Comparison of ENCODE assay signal across 8 cellular contexts in the genomic region with DNA sequence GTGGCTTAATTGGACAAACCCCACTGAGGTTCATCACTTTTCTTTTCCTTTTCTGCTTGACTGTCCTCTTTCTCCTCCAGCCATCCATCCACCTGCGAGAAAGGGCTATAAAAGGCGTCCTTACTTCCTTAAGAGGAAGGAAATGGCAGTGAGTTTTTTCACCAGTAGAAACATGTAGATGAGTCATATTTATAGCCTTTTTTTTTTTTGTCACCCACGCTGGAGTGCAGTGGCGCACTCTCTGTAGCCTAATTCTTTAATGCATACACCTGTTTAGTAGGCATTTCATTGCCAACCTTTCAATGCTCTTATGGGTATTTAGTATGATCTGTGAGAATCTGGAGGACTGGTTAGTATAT. TPM values are rescaled to one million over a fixed set of nuclear protein-coding genes. Genes with fewer than 3 reads are reported as not detected.
DNase-seq lines count a peak whose midpoint lies in the region; ATAC-seq lines count a peak whose summit lies in the region.

No MANE protein-coding gene starts in this region.

- intact Hi-C loops in activated CD4-positive, alpha-beta memory T cell treated with anti-CD3 and anti-CD28 coated beads for 36 hours (cut with micrococcal nuclease) = loop anchor here (1.0 kb wide), 3 partner anchors 16 to 66 kb away; no protein-coding TSS in a partner anchor

- peaks cover 6% of the 10 kb centered on the region for H3K9me3 Mint-ChIP-seq in activated CD4-positive, alpha-beta memory T cell treated with anti-CD3 and anti-CD28 coated beads for 36 hours
- H3K9me3 Mint-ChIP-seq in naive thymus-derived CD8-positive, alpha-beta T cell = peaks cover 0 to 6% (median 4%) of the 10 kb centered on the region in 9 donors

- DNase-seq in activated CD4-positive, alpha-beta memory T cell treated with anti-CD3 and anti-CD28 coated beads for 36 hours = peak; percentile 29
- DNase-seq in naive thymus-derived CD8-positive, alpha-beta T cell = peak in 3 of 10 donors; percentile 29 to 35 (median 31)
- DNase-seq in dedifferentiated amniotic fluid mesenchymal stem cell (ENCODE audit: extremely low spot score) = no peak
- no peak for DNase-seq in NCI-H2107 treated with DMSO at 0.1 percent for 48 hours (lab: John Stamatoyannopoulos, UW; ENCODE audit: unreplicated experiment)
- no peak for DNase-seq in NCI-H524 treated with DMSO at 0.1 percent for 48 hours (lab: John Stamatoyannopoulos, UW)
- no peak for DNase-seq in DMS79 (lab: John Stamatoyannopoulos, UW)

- peak; percentile 60 for ATAC-seq in GM18907 (IDR thresholded peaks at IDR 0.05; ENCODE audit: unreplicated experiment)
- peak; percentile 59 for ATAC-seq in HG03196 (IDR thresholded peaks at IDR 0.05; ENCODE audit: unreplicated experiment)
- ATAC-seq in naive thymus-derived CD8-positive, alpha-beta T cell = peak; percentile 74 to 84

- no peak overlapping the region for H3K27ac Mint-ChIP-seq in activated CD4-positive, alpha-beta memory T cell treated with anti-CD3 and anti-CD28 coated beads for 36 hours
- H3K27ac Mint-ChIP-seq in naive thymus-derived CD8-positive, alpha-beta T cell = peak overlapping the region in 4 of 10 donors; percentile 5 to 70 (median 28)

- peaks cover 49% of the 10 kb centered on the region for H3K4me1 Mint-ChIP-seq in activated CD4-positive, alpha-beta memory T cell treated with anti-CD3 and anti-CD28 coated beads for 36 hours (ENCODE audit: low read depth)
- peaks cover 17 to 66% (median 47%) of the 10 kb centered on the region in 4 donors for H3K4me1 Mint-ChIP-seq in naive thymus-derived CD8-positive, alpha-beta T cell

- POLR2A ChIA-PET in activated CD4-positive, alpha-beta memory T cell treated with anti-CD3 and anti-CD28 coated beads for 36 hours (lab: Charles Lee) = no interaction called here
- POLR2A ChIA-PET in naive thymus-derived CD8-positive, alpha-beta T cell (lab: Charles Lee) = no interaction called here

- no peaks in the 10 kb centered on the region for H3K36me3 Mint-ChIP-seq in activated CD4-positive, alpha-beta memory T cell treated with anti-CD3 and anti-CD28 coated beads for 36 hours
- peaks cover 0 to 7% (median 2%) of the 10 kb centered on the region in 3 donors for H3K36me3 Mint-ChIP-seq in naive thymus-derived CD8-positive, alpha-beta T cell

- H3K27me3 Mint-ChIP-seq in activated CD4-positive, alpha-beta memory T cell treated with anti-CD3 and anti-CD28 coated beads for 36 hours = no peaks in the 10 kb centered on the region
- no peaks in the 10 kb centered on the region for H3K27me3 Mint-ChIP-seq in naive thymus-derived CD8-positive, alpha-beta T cell

- CTCF ChIA-PET in activated CD4-positive, alpha-beta memory T cell treated with anti-CD3 and anti-CD28 coated beads for 36 hours (lab: Charles Lee) = interaction anchor here (1.1 to 1.9 kb wide), 3 partner anchors 37 to 125 kb away, joined by 4 to 5 read pairs (median 5); no protein-coding TSS in a partner anchor

- H3K4me3 Mint-ChIP-seq in activated CD4-positive, alpha-beta memory T cell treated with anti-CD3 and anti-CD28 coated beads for 36 hours = peak overlapping the region; percentile 10
- peak overlapping the region in 8 of 10 donors; percentile 9 to 59 (median 40) for H3K4me3 Mint-ChIP-seq in naive thymus-derived CD8-positive, alpha-beta T cell

RNA-seq across cellular contexts. Expression of gene IFNGR1, which starts 15.3 kb away (rescaled TPM):
- 10 to 100 TPM; 27.7 to 29.0 TPM for total RNA-seq in activated CD4-positive, alpha-beta memory T cell treated with anti-CD3 and anti-CD28 coated beads for 36 hours
- total RNA-seq in naive thymus-derived CD8-positive, alpha-beta T cell = 10 to 100 TPM; 26.3 to 30.1 TPM
- 10 to 100 TPM; 19.4 to 36.6 (median 28.4) TPM for polyA plus RNA-seq in naive thymus-derived CD8-positive, alpha-beta T cell
